Comparison of ENCODE assay signal across 1 cellular context in the genomic region with DNA sequence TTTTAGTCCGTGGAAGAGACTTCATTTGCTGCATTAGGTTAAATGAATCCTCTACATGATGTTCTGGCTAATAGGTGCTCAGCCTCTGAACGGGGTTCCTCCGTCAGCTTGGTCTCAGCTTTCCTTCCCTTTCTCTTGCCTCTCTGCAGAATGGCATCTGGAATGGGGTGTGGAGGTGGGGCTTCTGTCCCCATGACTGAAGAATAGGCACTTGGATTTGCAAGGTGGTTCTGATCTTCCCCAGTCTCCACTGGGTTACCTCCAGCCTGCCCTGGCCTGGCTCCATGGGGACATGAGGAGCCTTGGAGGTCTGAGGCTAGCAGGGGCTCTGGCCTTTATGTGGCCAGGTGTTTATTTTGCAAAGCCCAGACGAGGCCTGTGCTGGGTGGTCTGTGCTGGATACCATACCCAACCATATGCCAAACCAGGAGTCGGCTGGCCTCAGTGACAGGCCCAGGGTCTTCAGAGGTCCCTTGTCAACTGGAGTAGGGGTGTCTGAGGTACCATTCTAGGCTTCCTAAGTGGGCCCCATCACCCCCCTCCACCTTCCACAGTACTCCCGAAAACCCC.
TF ChIP-seq lines count a peak whose summit lies in the region.

No MANE protein-coding gene starts in this region.

TF ChIP-seq in GM23338, 12 proteins besides CTCF, POLR2A, EP300 and RAD21 (continued from another document):
- TF ChIP-seq, protein P1, sequence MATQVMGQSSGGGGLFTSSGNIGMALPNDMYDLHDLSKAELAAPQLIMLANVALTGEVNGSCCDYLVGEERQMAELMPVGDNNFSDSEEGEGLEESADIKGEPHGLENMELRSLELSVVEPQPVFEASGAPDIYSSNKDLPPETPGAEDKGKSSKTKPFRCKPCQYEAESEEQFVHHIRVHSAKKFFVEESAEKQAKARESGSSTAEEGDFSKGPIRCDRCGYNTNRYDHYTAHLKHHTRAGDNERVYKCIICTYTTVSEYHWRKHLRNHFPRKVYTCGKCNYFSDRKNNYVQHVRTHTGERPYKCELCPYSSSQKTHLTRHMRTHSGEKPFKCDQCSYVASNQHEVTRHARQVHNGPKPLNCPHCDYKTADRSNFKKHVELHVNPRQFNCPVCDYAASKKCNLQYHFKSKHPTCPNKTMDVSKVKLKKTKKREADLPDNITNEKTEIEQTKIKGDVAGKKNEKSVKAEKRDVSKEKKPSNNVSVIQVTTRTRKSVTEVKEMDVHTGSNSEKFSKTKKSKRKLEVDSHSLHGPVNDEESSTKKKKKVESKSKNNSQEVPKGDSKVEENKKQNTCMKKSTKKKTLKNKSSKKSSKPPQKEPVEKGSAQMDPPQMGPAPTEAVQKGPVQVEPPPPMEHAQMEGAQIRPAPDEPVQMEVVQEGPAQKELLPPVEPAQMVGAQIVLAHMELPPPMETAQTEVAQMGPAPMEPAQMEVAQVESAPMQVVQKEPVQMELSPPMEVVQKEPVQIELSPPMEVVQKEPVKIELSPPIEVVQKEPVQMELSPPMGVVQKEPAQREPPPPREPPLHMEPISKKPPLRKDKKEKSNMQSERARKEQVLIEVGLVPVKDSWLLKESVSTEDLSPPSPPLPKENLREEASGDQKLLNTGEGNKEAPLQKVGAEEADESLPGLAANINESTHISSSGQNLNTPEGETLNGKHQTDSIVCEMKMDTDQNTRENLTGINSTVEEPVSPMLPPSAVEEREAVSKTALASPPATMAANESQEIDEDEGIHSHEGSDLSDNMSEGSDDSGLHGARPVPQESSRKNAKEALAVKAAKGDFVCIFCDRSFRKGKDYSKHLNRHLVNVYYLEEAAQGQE (IDR thresholded peaks at IDR 0.05; ENCODE audit: unreplicated experiment), result no peak
- TF ChIP-seq JUNB (IDR thresholded peaks at IDR 0.05; ENCODE audit: unreplicated experiment) (no peak), STAT1 (IDR thresholded peaks at IDR 0.05; ENCODE audit: unreplicated experiment) (no peak)
